Comparison of ENCODE assay signal across 1 cellular context in genomic region chr11:72814139-72814830, GRCh38.
TF ChIP-seq lines count a peak whose summit lies in the region.

A gene with protein sequence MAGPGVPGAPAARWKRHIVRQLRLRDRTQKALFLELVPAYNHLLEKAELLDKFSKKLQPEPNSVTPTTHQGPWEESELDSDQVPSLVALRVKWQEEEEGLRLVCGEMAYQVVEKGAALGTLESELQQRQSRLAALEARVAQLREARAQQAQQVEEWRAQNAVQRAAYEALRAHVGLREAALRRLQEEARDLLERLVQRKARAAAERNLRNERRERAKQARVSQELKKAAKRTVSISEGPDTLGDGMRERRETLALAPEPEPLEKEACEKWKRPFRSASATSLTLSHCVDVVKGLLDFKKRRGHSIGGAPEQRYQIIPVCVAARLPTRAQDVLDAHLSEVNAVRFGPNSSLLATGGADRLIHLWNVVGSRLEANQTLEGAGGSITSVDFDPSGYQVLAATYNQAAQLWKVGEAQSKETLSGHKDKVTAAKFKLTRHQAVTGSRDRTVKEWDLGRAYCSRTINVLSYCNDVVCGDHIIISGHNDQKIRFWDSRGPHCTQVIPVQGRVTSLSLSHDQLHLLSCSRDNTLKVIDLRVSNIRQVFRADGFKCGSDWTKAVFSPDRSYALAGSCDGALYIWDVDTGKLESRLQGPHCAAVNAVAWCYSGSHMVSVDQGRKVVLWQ (plus strand): TSS chr11:72814411. CDS start chr11:72814446, 35 bp downstream.

TF ChIP-seq in GM12878, 131 proteins besides CTCF, POLR2A, EP300 and RAD21 (continued from another document):
- TF ChIP-seq KAT2A (conservative IDR thresholded peaks at IDR 0.05; ENCODE audit: control insufficient read depth, low read depth, low read length), result no peak
- TF ChIP-seq DPF2 (IDR thresholded peaks at IDR 0.05), result peak; percentile 83
- TF ChIP-seq MXI1 (IDR thresholded peaks at IDR 0.05; ENCODE audit: low read depth, low read length), result peak; percentile 38
- TF ChIP-seq CEBPZ (IDR thresholded peaks at IDR 0.05; ENCODE audit: low read depth, low read length), result no peak
- TF ChIP-seq, protein P1, sequence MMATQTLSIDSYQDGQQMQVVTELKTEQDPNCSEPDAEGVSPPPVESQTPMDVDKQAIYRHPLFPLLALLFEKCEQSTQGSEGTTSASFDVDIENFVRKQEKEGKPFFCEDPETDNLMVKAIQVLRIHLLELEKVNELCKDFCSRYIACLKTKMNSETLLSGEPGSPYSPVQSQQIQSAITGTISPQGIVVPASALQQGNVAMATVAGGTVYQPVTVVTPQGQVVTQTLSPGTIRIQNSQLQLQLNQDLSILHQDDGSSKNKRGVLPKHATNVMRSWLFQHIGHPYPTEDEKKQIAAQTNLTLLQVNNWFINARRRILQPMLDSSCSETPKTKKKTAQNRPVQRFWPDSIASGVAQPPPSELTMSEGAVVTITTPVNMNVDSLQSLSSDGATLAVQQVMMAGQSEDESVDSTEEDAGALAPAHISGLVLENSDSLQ (IDR thresholded peaks at IDR 0.05), result no peak
- 0 out of 2 replicates have a peak, but pooled peaks have one; percentile 3 for TF ChIP-seq RFX5 (IDR thresholded peaks at IDR 0.05; ENCODE audit: low read depth, low read length)
- 0 out of 2 replicates have a peak, but pooled peaks have one; percentile 79 for TF ChIP-seq NBN (IDR thresholded peaks at IDR 0.05)
- TF ChIP-seq TBL1XR1 (IDR thresholded peaks at IDR 0.05; ENCODE audit: low read depth, low read length), result 0 out of 2 replicates have a peak, but pooled peaks have one; percentile 26
- TF ChIP-seq MEF2B (IDR thresholded peaks at IDR 0.05; ENCODE audit: partially characterized antibody, poor library complexity, severe bottlenecking), result peak; percentile 65
- TF ChIP-seq HCFC1 (IDR thresholded peaks at IDR 0.05; ENCODE audit: low read length), result no peak; the same call in 1 of the 2 replicates
- no peak for TF ChIP-seq RUNX3 (IDR thresholded peaks at IDR 0.05; ENCODE audit: low read length)
- TF ChIP-seq RAD51 (IDR thresholded peaks at IDR 0.05), result no peak
- TF ChIP-seq PAX5 (IDR thresholded peaks at IDR 0.05; ENCODE audit: borderline replicate concordance, low read depth, low read length), result no peak
